In genomic region chr3:192408007-192408655, GRCh38 we compare ENCODE assay signal across 11 cellular contexts.
A peak's percentile ranks its signal among the peaks of the same experiment; 100 is the strongest.
DNase-seq lines count a peak whose midpoint lies in the region; ATAC-seq and TF ChIP-seq lines count a peak whose summit lies in the region.
"Had no signal": no experiment of that assay in that cellular context is flagged by ENCODE, and none has a peak within 500 bp of the region (broad histone marks: within the 10 kb centered on the region; RNA-seq: fewer than 3 reads in every experiment).

No MANE protein-coding gene starts in this region.

- H3K36me3 Mint-ChIP-seq in nephron progenitor cell (ENCODE audit: low read depth): no peaks in the 10 kb centered on the region
- no peaks in the 10 kb centered on the region for H3K36me3 Mint-ChIP-seq in CD8-positive, alpha-beta T cell

- peak overlapping the region; percentile 90 for H3K4me3 Mint-ChIP-seq in nephron progenitor cell
- H3K4me3 Mint-ChIP-seq in CD8-positive, alpha-beta T cell: no peak overlapping the region
- H3K4me3 Mint-ChIP-seq: T-helper 1 cell treated with Interleukin-12 subunit alpha and Interleukin-12 subunit beta and Interleukin-4 antibody, amounts not matched to agents 30 μg/mL and 1 μg/mL, for 36 hours had no signal

- H3K4me1 ChIP-seq in aorta (ENCODE audit: control insufficient read depth in 1 of 2, insufficient read depth in 2 of 2, low read length in 2 of 2): no peaks in the 10 kb centered on the region
- H3K4me1 ChIP-seq in CD8-positive, alpha-beta T cell (ENCODE audit: insufficient read depth, low read length): no peaks in the 10 kb centered on the region
- H3K4me1 ChIP-seq: BE2C had no signal

- peaks cover 0 to 2% of the 10 kb centered on the region in 2 donors for H3K27me3 ChIP-seq in aorta (ENCODE audit: control insufficient read depth in 1 of 2, insufficient read depth in 2 of 2, low read length in 1 of 2)
- H3K27me3 ChIP-seq in CD8-positive, alpha-beta T cell (ENCODE audit: insufficient read depth, low read length): no peaks in the 10 kb centered on the region

- 3% methylated on average over 51 of the region's 51 CpGs for WGBS in aorta, 2 donors

- DNase-seq in activated T-cell treated with anti-CD3 and anti-CD28 coated beads, Interleukin-2, amount 50 U/mL, for 48 hours: peak; percentile 18 to 19
- DNase-seq in activated T-cell treated with anti-CD3 and anti-CD28 coated beads, Interleukin-2, amount 50 U/mL, for 1 hour: no peak
- DNase-seq in fibroblast of pulmonary artery (ENCODE audit: low read depth) (peak; percentile 6), nephron progenitor cell (peak; percentile 59), aorta (peak; percentile 53 to 73)
- no peak for DNase-seq in CD8-positive, alpha-beta T cell
- DNase-seq: BE2C had no signal

- TF ChIP-seq CTCF in fibroblast of pulmonary artery (IDR thresholded peaks at IDR 0.05; ENCODE audit: low read length, missing control alignments) (no peak), nephron progenitor cell (IDR thresholded peaks at IDR 0.05) (no peak)
- no peak for TF ChIP-seq CTCF in CD8-positive, alpha-beta T cell (IDR thresholded peaks at IDR 0.05)

- no peak overlapping the region for H3K27ac ChIP-seq in aorta (ENCODE audit: low read depth in 1 of 2, low read length in 2 of 2)
- H3K27ac ChIP-seq in CD8-positive, alpha-beta T cell (ENCODE audit: low read depth, low read length): no peak overlapping the region

- H3K9me3 ChIP-seq in aorta (ENCODE audit: control insufficient read depth, low read length): no peaks in the 10 kb centered on the region
- H3K9me3 ChIP-seq in CD8-positive, alpha-beta T cell (ENCODE audit: low read length): no peaks in the 10 kb centered on the region
- H3K9me3 ChIP-seq: BE2C had no signal

- POLR2A ChIA-PET in CD8-positive, alpha-beta T cell (lab: Charles Lee): no interaction called here

- no peaks in the 10 kb centered on the region for H3K36me3 ChIP-seq in aorta (ENCODE audit: control insufficient read depth in 1 of 2, insufficient read depth in 2 of 2, low read length in 1 of 2)
- no peaks in the 10 kb centered on the region for H3K36me3 ChIP-seq in CD8-positive, alpha-beta T cell (ENCODE audit: insufficient read depth, low read length)
- H3K36me3 ChIP-seq: BE2C had no signal

- H3K4me3 ChIP-seq in fibroblast of pulmonary artery (replicated peaks; ENCODE audit: low read depth, low read length): peak overlapping the region; percentile 35
- no peak overlapping the region for H3K4me3 ChIP-seq in aorta (ENCODE audit: low read length in 2 of 2)
- H3K4me3 ChIP-seq in CD8-positive, alpha-beta T cell (ENCODE audit: low read depth, low read length): no peak overlapping the region
- H3K4me3 ChIP-seq: K562 had no signal

- ATAC-seq in aorta (ENCODE audit: low FRiP score) (peak; percentile 47), HG03139 (IDR thresholded peaks at IDR 0.05; ENCODE audit: unreplicated experiment) (no peak), GM19324 (IDR thresholded peaks at IDR 0.05; ENCODE audit: low FRiP score, unreplicated experiment) (no peak)
- no peak for ATAC-seq in CD8-positive, alpha-beta T cell
- ATAC-seq: K562 had no signal

- intact Hi-C loops in aorta (cut with DNase I): no loop called here
- intact Hi-C loops in CD8-positive, alpha-beta T cell (cut with DNase I, micrococcal nuclease): no loop called here

- no peaks in the 10 kb centered on the region for H3K9me3 Mint-ChIP-seq in nephron progenitor cell
- no peaks in the 10 kb centered on the region for H3K9me3 Mint-ChIP-seq in CD8-positive, alpha-beta T cell
- H3K9me3 Mint-ChIP-seq: T-helper 1 cell treated with Interleukin-12 subunit alpha and Interleukin-12 subunit beta and Interleukin-4 antibody, amounts not matched to agents 30 μg/mL and 1 μg/mL, for 36 hours had no signal

- CTCF ChIA-PET in CD8-positive, alpha-beta T cell (lab: Charles Lee): no interaction called here

- peaks cover 73% of the 10 kb centered on the region for H3K27me3 Mint-ChIP-seq in nephron progenitor cell (ENCODE audit: low read depth, poor library complexity)
- H3K27me3 Mint-ChIP-seq in CD8-positive, alpha-beta T cell (ENCODE audit: low read depth): peaks cover 33% of the 10 kb centered on the region

- H3K4me1 Mint-ChIP-seq in nephron progenitor cell: peaks cover 14% of the 10 kb centered on the region
- H3K4me1 Mint-ChIP-seq in CD8-positive, alpha-beta T cell (ENCODE audit: low read depth): peaks cover 2% of the 10 kb centered on the region

- H3K27ac Mint-ChIP-seq in nephron progenitor cell: no peak overlapping the region
- no peak overlapping the region for H3K27ac Mint-ChIP-seq in CD8-positive, alpha-beta T cell
- H3K27ac Mint-ChIP-seq: T-helper 1 cell treated with Interleukin-12 subunit alpha and Interleukin-12 subunit beta and Interleukin-4 antibody, amounts not matched to agents 30 μg/mL and 1 μg/mL, for 36 hours had no signal

Comparison
In these comparisons a context has a peak if more than half of its experiments do, and no peak if none do; other contexts are left out.
1. DNase-seq: peak in activated T-cell treated with anti-CD3 and anti-CD28 coated beads, Interleukin-2, amount 50 U/mL, for 48 hours (2 of 2), fibroblast of pulmonary artery (single experiment), nephron progenitor cell (single experiment) and aorta (2 of 2); none in activated T-cell treated with anti-CD3 and anti-CD28 coated beads, Interleukin-2, amount 50 U/mL, for 1 hour (single experiment) and CD8-positive, alpha-beta T cell (0 of 7).